In genomic region chr20:60330461-60330860, GRCh38 we compare ENCODE assay signal across 8 cellular contexts.
"Had no signal": no experiment of that assay in that cellular context is flagged by ENCODE, and none has a peak within 500 bp of the region (broad histone marks: within the 10 kb centered on the region; RNA-seq: fewer than 3 reads in every experiment).

No MANE protein-coding gene starts in this region.

- H3K4me3 ChIP-seq: GM23338, K562 had no signal

- ATAC-seq: GM23338, HepG2, K562 had no signal

- H3K27ac ChIP-seq: HL-60 had no signal

- DNase-seq: H9, HCEC 1CT, HFFc6, IMR-90 had no signal
